ENCODE assay signal across 9 cellular contexts in the genomic region with DNA sequence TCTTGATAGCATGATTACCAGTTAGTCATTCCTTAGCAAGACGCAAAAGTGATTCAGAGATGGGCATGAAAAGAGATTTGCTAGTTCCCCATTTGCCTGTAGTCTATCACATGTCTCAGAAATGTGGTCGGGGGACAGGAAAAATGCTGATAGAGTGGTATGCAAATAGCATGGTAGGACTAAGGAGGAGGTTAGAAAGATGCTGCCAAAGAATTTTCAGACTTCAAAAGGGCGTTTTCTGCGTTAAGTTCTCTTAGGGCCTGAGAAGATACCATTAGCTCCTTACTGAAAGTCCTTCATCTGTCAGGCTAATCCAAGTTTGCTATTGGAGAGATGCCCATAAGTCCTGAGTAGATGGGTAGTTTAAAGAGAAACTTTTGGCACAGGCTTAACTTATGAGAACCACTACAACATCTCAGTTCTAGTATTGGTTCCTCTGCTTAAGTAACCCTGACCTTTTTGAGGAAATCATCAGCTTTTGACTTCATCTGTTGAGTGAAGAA. TPM values are rescaled to one million over a fixed set of nuclear protein-coding genes. Genes with fewer than 3 reads are reported as not detected.
A peak's percentile ranks its signal among the peaks of the same experiment; 100 is the strongest.
DNase-seq lines count a peak whose midpoint lies in the region; ATAC-seq lines count a peak whose summit lies in the region.
"Had no signal": no experiment of that assay in that cellular context is flagged by ENCODE, and none has a peak within 500 bp of the region (broad histone marks: within the 10 kb centered on the region; RNA-seq: fewer than 3 reads in every experiment).

No MANE protein-coding gene starts in this region.

- peaks cover 0 to 7% of the 10 kb centered on the region in 2 donors for H3K27me3 ChIP-seq in duodenal mucosa (ENCODE audit: control insufficient read depth in 1 of 2, insufficient read depth in 2 of 2, low read length in 2 of 2)

- no peaks in the 10 kb centered on the region for H3K36me3 ChIP-seq in duodenal mucosa (ENCODE audit: control insufficient read depth in 1 of 2, insufficient read depth in 2 of 2, low read length in 2 of 2)

- peaks cover 0 to 5% of the 10 kb centered on the region in 2 donors for H3K27me3 Mint-ChIP-seq in stimulated activated naive B cell treated with anti-CD40 and anti-IgM and Interleukin-4, amounts not matched to agents 10 μg/mL and 1 μg/mL and 100 μg/mL, for 72 hours
- peaks cover 11 to 29% of the 10 kb centered on the region in 2 donors for H3K27me3 Mint-ChIP-seq in natural killer cell treated with Interleukin-12 subunit alpha and Interleukin-12 subunit beta and Interleukin-15 and Interleukin-18, amount 100 ng/mL, for 72 hours

- no peaks in the 10 kb centered on the region for H3K9me3 Mint-ChIP-seq in stimulated activated naive B cell treated with anti-CD40 and anti-IgM and Interleukin-4, amounts not matched to agents 10 μg/mL and 1 μg/mL and 100 μg/mL, for 72 hours
- H3K9me3 Mint-ChIP-seq in natural killer cell treated with Interleukin-12 subunit alpha and Interleukin-12 subunit beta and Interleukin-15 and Interleukin-18, amount 100 ng/mL, for 72 hours: no peaks in the 10 kb centered on the region

- H3K9me3 ChIP-seq in duodenal mucosa (ENCODE audit: control insufficient read depth in 1 of 2, low read length in 2 of 2): no peaks in the 10 kb centered on the region

- no peak overlapping the region for H3K27ac Mint-ChIP-seq in stimulated activated naive B cell treated with anti-CD40 and anti-IgM and Interleukin-4, amounts not matched to agents 10 μg/mL and 1 μg/mL and 100 μg/mL, for 72 hours
- H3K27ac Mint-ChIP-seq in natural killer cell treated with Interleukin-12 subunit alpha and Interleukin-12 subunit beta and Interleukin-15 and Interleukin-18, amount 100 ng/mL, for 72 hours: no peak overlapping the region

- peak; percentile 76 for ATAC-seq in GM19324 (IDR thresholded peaks at IDR 0.05; ENCODE audit: low FRiP score, unreplicated experiment)
- peak; percentile 79 for ATAC-seq in HG02981 (IDR thresholded peaks at IDR 0.05; ENCODE audit: unreplicated experiment)
- peak; percentile 90 to 94 for ATAC-seq in stimulated activated naive B cell treated with anti-CD40 and anti-IgM and Interleukin-4, amounts not matched to agents 10 μg/mL and 1 μg/mL and 100 μg/mL, for 72 hours (replicated peaks)
- ATAC-seq in natural killer cell treated with Interleukin-12 subunit alpha and Interleukin-12 subunit beta and Interleukin-15 and Interleukin-18, amount 100 ng/mL, for 72 hours: no peak

- H3K4me1 ChIP-seq in duodenal mucosa (ENCODE audit: control insufficient read depth in 1 of 2, insufficient read depth in 2 of 2, low read length in 2 of 2): peaks cover 0 to 4% of the 10 kb centered on the region in 2 donors

- H3K9ac ChIP-seq in duodenal mucosa (ENCODE audit: low read depth in 1 of 2, low read length in 2 of 2): peak overlapping the region in 1 of 2 donors; percentile 30

- peak overlapping the region; percentile 33 for H3K27ac ChIP-seq in duodenal mucosa (ENCODE audit: low read depth, low read length)
- H3K27ac ChIP-seq: VCaP had no signal

- H3K4me3 Mint-ChIP-seq in stimulated activated naive B cell treated with anti-CD40 and anti-IgM and Interleukin-4, amounts not matched to agents 10 μg/mL and 1 μg/mL and 100 μg/mL, for 72 hours: no peak overlapping the region
- no peak overlapping the region for H3K4me3 Mint-ChIP-seq in natural killer cell treated with Interleukin-12 subunit alpha and Interleukin-12 subunit beta and Interleukin-15 and Interleukin-18, amount 100 ng/mL, for 72 hours

- H3K4me3 ChIP-seq in duodenal mucosa (ENCODE audit: low read depth in 1 of 2, low read length in 2 of 2): peak overlapping the region; percentile 24 to 62

- H3K4me1 Mint-ChIP-seq in stimulated activated naive B cell treated with anti-CD40 and anti-IgM and Interleukin-4, amounts not matched to agents 10 μg/mL and 1 μg/mL and 100 μg/mL, for 72 hours: peaks cover 0 to 9% of the 10 kb centered on the region in 2 donors
- no peaks in the 10 kb centered on the region for H3K4me1 Mint-ChIP-seq in natural killer cell treated with Interleukin-12 subunit alpha and Interleukin-12 subunit beta and Interleukin-15 and Interleukin-18, amount 100 ng/mL, for 72 hours (ENCODE audit: low read depth in 2 of 2)

- no peaks in the 10 kb centered on the region for H3K36me3 Mint-ChIP-seq in stimulated activated naive B cell treated with anti-CD40 and anti-IgM and Interleukin-4, amounts not matched to agents 10 μg/mL and 1 μg/mL and 100 μg/mL, for 72 hours
- no peaks in the 10 kb centered on the region for H3K36me3 Mint-ChIP-seq in natural killer cell treated with Interleukin-12 subunit alpha and Interleukin-12 subunit beta and Interleukin-15 and Interleukin-18, amount 100 ng/mL, for 72 hours

- DNase-seq in stimulated activated naive B cell treated with anti-CD40 and anti-IgM and Interleukin-4, amounts not matched to agents 10 μg/mL and 1 μg/mL and 100 μg/mL, for 72 hours: no peak
- DNase-seq in natural killer cell treated with Interleukin-12 subunit alpha and Interleukin-12 subunit beta and Interleukin-15 and Interleukin-18, amount 100 ng/mL, for 72 hours (ENCODE audit: low spot score): no peak
- no peak for DNase-seq in activated CD4-positive, alpha-beta T cell treated with anti-CD3 and anti-CD28 coated beads, Interleukin-2, amount 50 U/mL, for 4 hours
- no peak for DNase-seq in NCI-H774 (lab: John Stamatoyannopoulos, UW)
- DNase-seq in stimulated activated CD4-positive, alpha-beta T cell treated with anti-CD3 and anti-CD28 coated beads, Interleukin-12 subunit alpha, Interleukin-12 subunit beta, amount 100 ng/mL, for 4 hours: no peak

RNA-seq across cellular contexts. Expression of a gene that starts 2.7 kb away (rescaled TPM):
- under 1 TPM; 0.11 to 0.40 TPM for total RNA-seq in natural killer cell treated with Interleukin-12 subunit alpha and Interleukin-12 subunit beta and Interleukin-15 and Interleukin-18, amount 100 ng/mL, for 72 hours

Comparison
In these comparisons a context has a peak if more than half of its experiments do, and no peak if none do; other contexts are left out.
1. ATAC-seq: peak in GM19324 (single experiment), HG02981 (single experiment) and stimulated activated naive B cell treated with anti-CD40 and anti-IgM and Interleukin-4, amounts not matched to agents 10 μg/mL and 1 μg/mL and 100 μg/mL, for 72 hours (2 of 2); none in natural killer cell treated with Interleukin-12 subunit alpha and Interleukin-12 subunit beta and Interleukin-15 and Interleukin-18, amount 100 ng/mL, for 72 hours (0 of 2).